Comparison of ENCODE assay signal across 7 cellular contexts in the genomic region with DNA sequence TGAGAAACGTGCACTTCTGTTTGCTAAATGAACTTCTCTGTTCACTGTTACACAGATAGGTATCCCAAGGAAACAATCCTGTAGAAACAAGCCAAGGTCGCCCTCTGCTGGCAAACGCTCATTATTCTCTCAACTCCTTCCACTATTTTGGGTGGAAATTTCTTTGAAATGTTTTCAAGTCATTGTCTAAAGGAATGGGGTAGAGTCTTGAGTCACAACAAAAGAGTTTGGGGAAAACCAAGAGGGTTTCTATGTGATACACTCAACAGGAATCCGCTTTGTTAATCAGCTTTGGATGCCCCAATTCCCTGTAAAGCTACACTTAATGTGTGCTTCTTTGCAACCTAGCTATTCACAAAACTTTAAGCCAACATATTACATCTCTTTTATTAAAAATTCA. TPM values are rescaled to one million over a fixed set of nuclear protein-coding genes. Genes with fewer than 3 reads are reported as not detected.
A peak's percentile ranks its signal among the peaks of the same experiment; 100 is the strongest.
DNase-seq lines count a peak whose midpoint lies in the region; ATAC-seq, FAIRE-seq and TF ChIP-seq lines count a peak whose summit lies in the region.

No MANE protein-coding gene starts in this region.

- TF ChIP-seq POLR2A in adrenal gland (IDR thresholded peaks at IDR 0.05) = no peak

- H3K36me3 ChIP-seq in adrenal gland (replicated peaks in 1 of 2) (no peaks in the 10 kb centered on the region), small intestine (ENCODE audit: control insufficient read depth in 2 of 2, insufficient read depth in 2 of 2, low read length in 2 of 2) (no peaks in the 10 kb centered on the region)

- TF ChIP-seq CTCF in GM12865 (IDR thresholded peaks at IDR 0.05; ENCODE audit: insufficient read depth, low read depth, low read length, missing control alignments) (peak; percentile 63), adrenal gland (IDR thresholded peaks at IDR 0.05) (peak; percentile 48 to 78 (median 72))

- no peaks in the 10 kb centered on the region for H3K9me3 ChIP-seq in adrenal gland (replicated peaks in 1 of 3)
- no peaks in the 10 kb centered on the region for H3K9me3 ChIP-seq in right cardiac atrium (ENCODE audit: control insufficient read depth, low read length)
- no peaks in the 10 kb centered on the region for H3K9me3 ChIP-seq in small intestine (ENCODE audit: control insufficient read depth, low read depth)

- DNase-seq in GM12865 (ENCODE audit: low read depth) (peak; percentile 67), MV-4-11 (lab: John Stamatoyannopoulos, UW) (peak; percentile 63), T follicular helper cell (ENCODE audit: low read depth) (peak; percentile 51), adrenal gland (peak; percentile 58 to 94 (median 80)), right cardiac atrium (peak; percentile 73 to 90 (median 78)), small intestine (peak; percentile 62)

- H3K27ac ChIP-seq in adrenal gland = no peak overlapping the region
- no peak overlapping the region for H3K27ac ChIP-seq in right cardiac atrium (ENCODE audit: low read length)
- H3K27ac ChIP-seq in small intestine (ENCODE audit: low read depth in 1 of 2, low read length in 1 of 2) = no peak overlapping the region

- FAIRE-seq in small intestine (lab: Jason Lieb, UNC) = no peak

- H3K4me1 ChIP-seq in adrenal gland (replicated peaks in 1 of 2) = no peaks in the 10 kb centered on the region
- no peaks in the 10 kb centered on the region for H3K4me1 ChIP-seq in right cardiac atrium (ENCODE audit: control insufficient read depth, insufficient read depth, low read length)
- H3K4me1 ChIP-seq in small intestine (ENCODE audit: control insufficient read depth in 2 of 2, insufficient read depth in 1 of 2, low read depth in 1 of 2, low read length in 1 of 2) = no peaks in the 10 kb centered on the region

- H3K27me3 ChIP-seq in adrenal gland = no peaks in the 10 kb centered on the region
- H3K27me3 ChIP-seq in right cardiac atrium (ENCODE audit: control insufficient read depth, insufficient read depth) = no peaks in the 10 kb centered on the region
- H3K27me3 ChIP-seq in small intestine (ENCODE audit: control insufficient read depth in 2 of 2, insufficient read depth in 2 of 2, low read length in 2 of 2) = peaks cover 0 to 2% of the 10 kb centered on the region in 2 donors

- H3K4me3 ChIP-seq in GM12865 (ENCODE audit: low read depth, low read length) (no peak overlapping the region), adrenal gland (no peak overlapping the region), right cardiac atrium (ENCODE audit: low read length) (no peak overlapping the region), small intestine (ENCODE audit: low read depth in 1 of 2, low read length in 2 of 2) (no peak overlapping the region)

- WGBS in adrenal gland, 4 donors = 0 to 2% (median 1%) methylated on average over 4 of the region's 4 CpGs
- WGBS in right cardiac atrium = under 1% methylated on average over 4 of the region's 4 CpGs
- 0 to 2% (median 0%) methylated on average over 4 of the region's 4 CpGs for WGBS in small intestine, 3 donors

- intact Hi-C loops in adrenal gland (cut with DNase I) = loop anchor here (2.0 to 5.0 kb wide), 2 partner anchors 254 to 258 kb away; no protein-coding TSS in a partner anchor
- intact Hi-C loops in right cardiac atrium (cut with DNase I) = loop anchor here (2.0 to 10.0 kb wide), 6 partner anchors 254 to 802 kb away; no protein-coding TSS in a partner anchor

- ATAC-seq in right cardiac atrium = peak; percentile 59 to 64
- ATAC-seq in GM18909 (IDR thresholded peaks at IDR 0.05; ENCODE audit: poor library complexity, unreplicated experiment) = no peak

RNA-seq across cellular contexts. Expression of gene RAE1, which starts 4.6 kb away (rescaled TPM):
- total RNA-seq in adrenal gland = 10 to 100 TPM; 14.4 to 25.9 (median 22.5) TPM
- 10 to 100 TPM in 1 of 3 donors, 1 to 10 TPM in 2; 8.8 to 46.9 (median 9.7) TPM for polyA plus RNA-seq in adrenal gland
- total RNA-seq in right cardiac atrium = 10 to 100 TPM; 14.1 to 15.6 (median 14.8) TPM
- 9.4 TPM for polyA plus RNA-seq in right cardiac atrium
- 10 to 100 TPM; 15.7 to 19.7 (median 17.4) TPM for polyA plus RNA-seq in small intestine

RNA-seq across cellular contexts. Expression of gene SPO11, which starts 16.9 kb away (rescaled TPM):
- total RNA-seq in adrenal gland = not detected
- not detected for polyA plus RNA-seq in adrenal gland
- not detected for total RNA-seq in right cardiac atrium
- not detected for polyA plus RNA-seq in right cardiac atrium
- polyA plus RNA-seq in small intestine = not detected

RNA-seq across cellular contexts. Expression of gene RBM38, which starts 44.7 kb away (rescaled TPM):
- total RNA-seq in adrenal gland (10 to 100 TPM in 7 of 8 donors, 1 to 10 TPM in 1; 7.2 to 25.9 (median 14.1) TPM), right cardiac atrium (100 to 1,000 TPM in 1 of 4 donors, 10 to 100 TPM in 3; 82.6 to 143 (median 94.4) TPM)
- polyA plus RNA-seq in adrenal gland (10 to 100 TPM in 2 of 3 donors, 1 to 10 TPM in 1; 3.0 to 24.1 (median 10.5) TPM), right cardiac atrium (182 TPM), small intestine (10 to 100 TPM; 13.2 to 17.5 (median 16.8) TPM)
